Comparison of ENCODE assay signal across 9 cellular contexts in the genomic region with DNA sequence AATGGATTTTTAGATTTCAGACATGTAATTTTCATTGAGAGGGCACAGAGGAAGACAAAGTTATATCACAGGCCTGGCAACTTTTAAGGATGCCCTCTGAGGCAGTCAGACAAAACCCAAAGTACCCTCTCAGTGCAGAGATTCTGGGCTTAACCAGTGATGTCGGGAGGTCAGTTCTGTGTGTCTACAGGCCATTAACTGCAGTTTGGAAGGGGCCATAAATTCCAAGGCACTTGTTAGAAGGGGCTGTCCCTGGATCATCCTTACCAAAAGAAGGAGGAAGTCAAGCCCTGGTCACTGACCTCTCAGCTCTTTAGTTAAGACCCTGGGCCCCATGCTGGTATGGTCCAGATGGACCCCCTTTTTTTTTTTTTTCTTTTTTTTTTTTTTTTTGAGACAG.
DNase-seq lines count a peak whose midpoint lies in the region; ATAC-seq and TF ChIP-seq lines count a peak whose summit lies in the region.
"Had no signal": no experiment of that assay in that cellular context is flagged by ENCODE, and none has a peak within 500 bp of the region (broad histone marks: within the 10 kb centered on the region; RNA-seq: fewer than 3 reads in every experiment).

No MANE protein-coding gene starts in this region.

- H3K27me3 Mint-ChIP-seq in chondrocyte (ENCODE audit: low read depth), result no peaks in the 10 kb centered on the region
- H3K27me3 Mint-ChIP-seq in naive thymus-derived CD4-positive, alpha-beta T cell, result no peaks in the 10 kb centered on the region

- peaks cover 31 to 48% of the 10 kb centered on the region in 2 donors for H3K4me1 ChIP-seq in naive thymus-derived CD4-positive, alpha-beta T cell (ENCODE audit: control insufficient read depth in 2 of 2, insufficient read depth in 2 of 2, low read length in 2 of 2)
- H3K4me1 ChIP-seq in urinary bladder (ENCODE audit: insufficient read depth), result no peaks in the 10 kb centered on the region

- 45% methylated on average over 1 of the region's 1 CpG for WGBS in urinary bladder

- H3K4me3 Mint-ChIP-seq in chondrocyte (ENCODE audit: unreplicated experiment), result no peak overlapping the region
- peak overlapping the region; percentile 44 to 92 (median 78) for H3K4me3 Mint-ChIP-seq in naive thymus-derived CD4-positive, alpha-beta T cell

- peaks cover 0 to 9% (median 0%) of the 10 kb centered on the region in 3 experiments for H3K36me3 ChIP-seq in naive thymus-derived CD4-positive, alpha-beta T cell (ENCODE audit: control insufficient read depth in 2 of 3, insufficient read depth in 3 of 3, low read length in 3 of 3)
- H3K36me3 ChIP-seq in urinary bladder (ENCODE audit: insufficient read depth), result no peaks in the 10 kb centered on the region

- POLR2A ChIA-PET in naive thymus-derived CD4-positive, alpha-beta T cell (lab: Charles Lee), result interaction anchor here (0.7 to 12.7 kb wide), 7 partner anchors 9 to 517 kb away, joined by 3 to 349 read pairs (median 6); no protein-coding TSS in a partner anchor

- H3K27ac ChIP-seq in naive thymus-derived CD4-positive, alpha-beta T cell (ENCODE audit: low read depth, low read length), result peak overlapping the region; percentile 90
- peak overlapping the region; percentile 95 for H3K27ac ChIP-seq in urinary bladder (ENCODE audit: low read depth)

- TF ChIP-seq CTCF in chondrocyte (IDR thresholded peaks at IDR 0.05), result no peak

- DNase-seq in cardiac septum (ENCODE audit: low spot score) (peak; percentile 17), left cardiac atrium (no peak), chondrocyte (ENCODE audit: low spot score) (no peak), DMS53 (lab: John Stamatoyannopoulos, UW) (no peak), NOMO-1 (lab: John Stamatoyannopoulos, UW; ENCODE audit: unreplicated experiment in 2 of 2) (no peak)
- DNase-seq in naive thymus-derived CD4-positive, alpha-beta T cell, result no peak
- DNase-seq: occipital lobe had no signal

- peak overlapping the region; percentile 94 for H3K27ac Mint-ChIP-seq in chondrocyte (ENCODE audit: unreplicated experiment)
- H3K27ac Mint-ChIP-seq in naive thymus-derived CD4-positive, alpha-beta T cell, result peak overlapping the region; percentile 97 to 100 (median 99)

- no peaks in the 10 kb centered on the region for H3K27me3 ChIP-seq in naive thymus-derived CD4-positive, alpha-beta T cell (ENCODE audit: control insufficient read depth in 2 of 2, insufficient read depth in 2 of 2, low read length in 2 of 2)

- intact Hi-C loops in cardiac septum (cut with DNase I), result no loop called here
- intact Hi-C loops in left cardiac atrium (cut with DNase I), result no loop called here
- intact Hi-C loops in naive thymus-derived CD4-positive, alpha-beta T cell (cut with micrococcal nuclease), result no loop called here

- peaks cover 2% of the 10 kb centered on the region for H3K36me3 Mint-ChIP-seq in chondrocyte (ENCODE audit: low read depth)
- H3K36me3 Mint-ChIP-seq in naive thymus-derived CD4-positive, alpha-beta T cell, result peaks cover 0 to 6% (median 0%) of the 10 kb centered on the region in 5 donors

- ATAC-seq in left cardiac atrium (no peak), GM21447 (IDR thresholded peaks at IDR 0.05; ENCODE audit: unreplicated experiment) (no peak)
- ATAC-seq in naive thymus-derived CD4-positive, alpha-beta T cell, result no peak

- H3K9me3 Mint-ChIP-seq in chondrocyte (ENCODE audit: low read depth), result no peaks in the 10 kb centered on the region
- no peaks in the 10 kb centered on the region for H3K9me3 Mint-ChIP-seq in naive thymus-derived CD4-positive, alpha-beta T cell

- peaks cover 46% of the 10 kb centered on the region for H3K4me1 Mint-ChIP-seq in chondrocyte (ENCODE audit: low read depth)
- H3K4me1 Mint-ChIP-seq in naive thymus-derived CD4-positive, alpha-beta T cell, result peaks cover 36 to 67% (median 55%) of the 10 kb centered on the region in 7 donors

- no peaks in the 10 kb centered on the region for H3K9me3 ChIP-seq in naive thymus-derived CD4-positive, alpha-beta T cell (ENCODE audit: control insufficient read depth in 2 of 3, low read length in 3 of 3)

- CTCF ChIA-PET in naive thymus-derived CD4-positive, alpha-beta T cell (lab: Charles Lee), result interaction anchor here (0.6 to 11.8 kb wide), 3 partner anchors 13 to 57 kb away, joined by 3 to 111 read pairs (median 3); no protein-coding TSS in a partner anchor

- no peak overlapping the region for H3K4me3 ChIP-seq in naive thymus-derived CD4-positive, alpha-beta T cell (ENCODE audit: low read length)
- H3K4me3 ChIP-seq in urinary bladder (ENCODE audit: low read depth, low read length), result no peak overlapping the region
